In the genomic region with DNA sequence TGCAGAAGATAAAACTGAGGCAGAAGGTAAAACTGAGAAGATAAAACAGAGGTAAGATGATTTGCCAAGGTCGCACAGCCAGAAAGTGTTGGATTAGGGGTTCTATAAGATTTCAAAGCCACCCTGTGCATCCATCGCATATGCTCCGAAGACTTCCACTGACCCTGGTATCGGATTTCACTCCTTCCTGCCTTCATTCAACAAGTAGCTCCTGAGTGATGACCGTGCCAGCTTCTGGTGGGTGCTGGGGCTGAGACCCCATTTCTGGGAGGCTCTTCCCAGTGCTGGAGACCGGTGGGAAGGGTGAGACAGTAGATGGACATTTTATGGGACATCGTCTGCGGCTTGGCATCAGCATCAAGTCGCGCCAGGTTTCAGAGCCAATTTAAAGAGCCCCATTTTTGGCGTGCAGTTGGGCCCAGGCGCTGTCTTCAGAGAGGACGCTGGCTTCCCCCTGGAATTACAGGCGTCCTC, we compare ENCODE assay signal across 13 cellular contexts. TPM values are rescaled to one million over a fixed set of nuclear protein-coding genes. Genes with fewer than 3 reads are reported as not detected.
DNase-seq lines count a peak whose midpoint lies in the region; ATAC-seq and TF ChIP-seq lines count a peak whose summit lies in the region.
"Had no signal": no experiment of that assay in that cellular context is flagged by ENCODE, and none has a peak within 500 bp of the region (broad histone marks: within the 10 kb centered on the region; RNA-seq: fewer than 3 reads in every experiment).

No MANE protein-coding gene starts in this region.

- no peaks in the 10 kb centered on the region for H3K36me3 ChIP-seq in HUES64 (ENCODE audit: insufficient read depth, low read length)
- no peaks in the 10 kb centered on the region for H3K36me3 ChIP-seq in endodermal cell (ENCODE audit: control insufficient read depth, insufficient read depth, low read length)
- H3K36me3 ChIP-seq in stomach smooth muscle (ENCODE audit: control insufficient read depth in 2 of 2, insufficient read depth in 2 of 2, low read length in 2 of 2): peaks cover 0 to 2% of the 10 kb centered on the region in 2 donors
- H3K36me3 ChIP-seq in aorta (ENCODE audit: control insufficient read depth in 1 of 2, insufficient read depth in 2 of 2, low read length in 1 of 2): no peaks in the 10 kb centered on the region
- no peaks in the 10 kb centered on the region for H3K36me3 ChIP-seq in Karpas-422 (ENCODE audit: insufficient read depth, low read length)
- H3K36me3 ChIP-seq: ascending aorta, HAP-1 had no signal

- H3K9me2 ChIP-seq in Karpas-422 (replicated peaks; ENCODE audit: insufficient read depth, low read length): no peaks in the 10 kb centered on the region

- peaks cover 20% of the 10 kb centered on the region for H3K27me3 ChIP-seq in HUES64 (ENCODE audit: insufficient read depth, low read length)
- peaks cover 13% of the 10 kb centered on the region for H3K27me3 ChIP-seq in endodermal cell (ENCODE audit: control insufficient read depth, insufficient read depth, low read length, poor library complexity, severe bottlenecking)
- no peaks in the 10 kb centered on the region for H3K27me3 ChIP-seq in stomach smooth muscle (ENCODE audit: control insufficient read depth in 1 of 2, insufficient read depth in 2 of 2, low read length in 2 of 2)
- H3K27me3 ChIP-seq in aorta (ENCODE audit: control insufficient read depth in 1 of 2, insufficient read depth in 2 of 2, low read length in 1 of 2): no peaks in the 10 kb centered on the region
- H3K27me3 ChIP-seq in Karpas-422 (ENCODE audit: low read length): no peaks in the 10 kb centered on the region
- H3K27me3 ChIP-seq: ascending aorta had no signal

- peak overlapping the region; percentile 92 for H3K27ac Mint-ChIP-seq in endodermal cell
- peak overlapping the region; percentile 96 for H3K27ac Mint-ChIP-seq in mesothelial cell of epicardium
- H3K27ac Mint-ChIP-seq: activated T-cell treated with anti-CD3 and anti-CD28 coated beads, Interleukin-2, amount 50 U/mL, for 72 hours had no signal

- peak overlapping the region; percentile 66 for H3K4me3 Mint-ChIP-seq in endodermal cell
- H3K4me3 Mint-ChIP-seq in mesothelial cell of epicardium: peak overlapping the region; percentile 57
- H3K4me3 Mint-ChIP-seq: activated T-cell treated with anti-CD3 and anti-CD28 coated beads, Interleukin-2, amount 50 U/mL, for 72 hours had no signal

- WGBS in HUES64: 12% methylated on average over 14 of the region's 14 CpGs
- WGBS in endodermal cell (ENCODE audit: insufficient coverage in 1 of 2, insufficient read length in 1 of 2), 2 experiments: 21 to 25% methylated on average over 8 to 14 of the region's 14 CpGs
- 75 to 87% methylated on average over 14 of the region's 14 CpGs for WGBS in aorta, 2 donors

- H3K4me3 ChIP-seq in HUES64 (ENCODE audit: low read length): peak overlapping the region; percentile 69
- H3K4me3 ChIP-seq in endodermal cell (ENCODE audit: low read length): peak overlapping the region; percentile 77
- H3K4me3 ChIP-seq in stomach smooth muscle (ENCODE audit: low read length in 2 of 2): peak overlapping the region; percentile 36 to 77
- no peak overlapping the region for H3K4me3 ChIP-seq in aorta (ENCODE audit: low read length in 2 of 2)
- H3K4me3 ChIP-seq in Karpas-422 (ENCODE audit: low read length): no peak overlapping the region
- H3K4me3 ChIP-seq: HAP-1 had no signal

- H3K27ac ChIP-seq in HUES64 (ENCODE audit: low read depth, low read length) (peak overlapping the region; percentile 89; the same call in 1 of the 2 replicates), endodermal cell (ENCODE audit: low read depth, low read length) (peak overlapping the region; percentile 12), stomach smooth muscle (ENCODE audit: low read length) (peak overlapping the region; percentile 77), aorta (ENCODE audit: low read depth in 1 of 2, low read length in 2 of 2) (no peak overlapping the region), Karpas-422 (ENCODE audit: low read length) (no peak overlapping the region)

- H3K4me2 ChIP-seq in Karpas-422 (ENCODE audit: low read depth, low read length, poor library complexity, severe bottlenecking): no peak overlapping the region

- H3K27me3 Mint-ChIP-seq in endodermal cell (ENCODE audit: insufficient read depth) (peaks cover 37% of the 10 kb centered on the region), mesothelial cell of epicardium (ENCODE audit: low read depth) (peaks cover 8% of the 10 kb centered on the region)

- H3K4me1 ChIP-seq in HUES64 (ENCODE audit: insufficient read depth, low read length) (peaks cover 11% of the 10 kb centered on the region; the same call in 1 of the 2 replicates), endodermal cell (ENCODE audit: control insufficient read depth, insufficient read depth, low read length) (peaks cover 11% of the 10 kb centered on the region), stomach smooth muscle (ENCODE audit: control insufficient read depth, insufficient read depth, low read length) (peaks cover 35% of the 10 kb centered on the region), aorta (ENCODE audit: control insufficient read depth in 1 of 2, insufficient read depth in 2 of 2, low read length in 2 of 2) (no peaks in the 10 kb centered on the region), Karpas-422 (ENCODE audit: low read length) (no peaks in the 10 kb centered on the region)

- intact Hi-C loops in aorta (cut with DNase I): loop anchor here in 1 of 2 donors (5.0 kb wide), 1 partner anchor 40 kb away; no protein-coding TSS in a partner anchor

- H3K9me3 Mint-ChIP-seq in endodermal cell: peaks cover 15% of the 10 kb centered on the region
- H3K9me3 Mint-ChIP-seq in mesothelial cell of epicardium: peaks cover 9% of the 10 kb centered on the region

- H3K79me2 ChIP-seq in Karpas-422 (ENCODE audit: low read length): no peaks in the 10 kb centered on the region

- H4K20me1 ChIP-seq in Karpas-422 (ENCODE audit: insufficient read depth, low read depth, low read length): no peaks in the 10 kb centered on the region

- H3K36me3 Mint-ChIP-seq in endodermal cell (ENCODE audit: low read depth) (no peaks in the 10 kb centered on the region), mesothelial cell of epicardium (peaks cover 7% of the 10 kb centered on the region)

- TF ChIP-seq CTCF in endodermal cell (conservative IDR thresholded peaks at IDR 0.05): no peak
- TF ChIP-seq CTCF in mesothelial cell of epicardium (IDR thresholded peaks at IDR 0.05; ENCODE audit: unreplicated experiment): no peak

- DNase-seq in endodermal cell: no peak
- DNase-seq in mesothelial cell of epicardium (ENCODE audit: low spot score in 2 of 2, unreplicated experiment in 2 of 2): no peak
- no peak for DNase-seq in aorta
- no peak for DNase-seq in Karpas-422
- no peak for DNase-seq in activated naive CD4-positive, alpha-beta T cell treated with anti-CD3 and anti-CD28 coated beads, Interleukin-2, amount 50 U/mL, for 16 hours
- DNase-seq: activated T-cell treated with anti-CD3 and anti-CD28 coated beads, Interleukin-2, amount 50 U/mL, for 72 hours; KG1; NCI-H2227 treated with DMSO at 0.1 percent for 48 hours had no signal

- H2AFZ ChIP-seq in Karpas-422 (ENCODE audit: low read length): no peak overlapping the region

- peaks cover 10% of the 10 kb centered on the region; the same call in 1 of the 2 replicates for H3K9me3 ChIP-seq in HUES64 (ENCODE audit: insufficient read depth, low read depth, low read length)
- peaks cover 13% of the 10 kb centered on the region for H3K9me3 ChIP-seq in endodermal cell (ENCODE audit: control insufficient read depth, low read length)
- peaks cover 0 to 5% of the 10 kb centered on the region in 2 donors for H3K9me3 ChIP-seq in stomach smooth muscle (ENCODE audit: control insufficient read depth in 2 of 2, low read length in 2 of 2)
- H3K9me3 ChIP-seq in aorta (ENCODE audit: control insufficient read depth, low read length): no peaks in the 10 kb centered on the region
- H3K9me3 ChIP-seq in Karpas-422 (ENCODE audit: low read length): no peaks in the 10 kb centered on the region
- H3K9me3 ChIP-seq: ascending aorta, HAP-1 had no signal

- H3K4me1 Mint-ChIP-seq in endodermal cell: peaks cover 4% of the 10 kb centered on the region
- peaks cover 12% of the 10 kb centered on the region for H3K4me1 Mint-ChIP-seq in mesothelial cell of epicardium

- ATAC-seq in aorta (ENCODE audit: low FRiP score) (no peak), HG03521 (IDR thresholded peaks at IDR 0.05; ENCODE audit: unreplicated experiment) (no peak)
- ATAC-seq: activated T-cell treated with anti-CD3 and anti-CD28 coated beads, Interleukin-2, amount 50 U/mL, for 72 hours had no signal

- H3K9ac ChIP-seq in HUES64 (ENCODE audit: low read depth, low read length): peak overlapping the region; percentile 65
- peak overlapping the region; percentile 50 for H3K9ac ChIP-seq in endodermal cell (ENCODE audit: extremely low read depth, low read length, poor library complexity, severe bottlenecking)
- H3K9ac ChIP-seq in stomach smooth muscle (ENCODE audit: low read length in 2 of 2): peak overlapping the region; percentile 42 to 61
- no peak overlapping the region for H3K9ac ChIP-seq in Karpas-422 (ENCODE audit: low read length)

RNA-seq across cellular contexts. Expression of a gene that starts 53.7 kb away (rescaled TPM):
- polyA plus RNA-seq in HUES64 (2013, experiment 1 of 2): 21.6 TPM
- polyA plus RNA-seq in HUES64 (2013, experiment 2 of 2): 27.8 TPM
- total RNA-seq in endodermal cell (10 to 100 TPM; 70.7 to 71.0 TPM), mesothelial cell of epicardium (71.1 to 76.5 TPM (median 75.7 TPM) in 3 replicates), aorta (10 to 100 TPM; 70.3 to 75.4 TPM)
- 33.4 TPM for polyA plus RNA-seq in endodermal cell (2013, experiment 1 of 2)
- polyA plus RNA-seq in endodermal cell (2013, experiment 2 of 2): 36.0 TPM
- 10 to 100 TPM; 12.0 to 32.5 TPM for polyA plus RNA-seq in aorta
- total RNA-seq in Karpas-422 (2014; rRNA removed; shearing (Covaris generic); ENCODE audit: low replicate concordance): 0.18 and 1.3 TPM in 2 replicates

Comparison
In these comparisons a context has a peak if more than half of its experiments do, and no peak if none do; other contexts are left out.
1. H3K27ac ChIP-seq: peak in HUES64 (single experiment), endodermal cell (single experiment) and stomach smooth muscle (single experiment); none in aorta (0 of 2) and Karpas-422 (single experiment).
2. H3K4me3 ChIP-seq: peak in HUES64 (single experiment), endodermal cell (single experiment) and stomach smooth muscle (2 of 2); none in aorta (0 of 2) and Karpas-422 (single experiment).
3. RNA of a gene that starts 53.7 kb away (total RNA-seq): 71.1 to 76.5 TPM in mesothelial cell of epicardium, 70.3 to 75.4 TPM in aorta and 70.7 to 71.0 TPM in endodermal cell; 0.18 to 1.3 TPM in Karpas-422; every median in the first group is over 10 times any median in the second.